Comparison of ENCODE assay signal across 19 cellular contexts in genomic region chr2:10243926-10244270, GRCh38. TPM values are rescaled to one million over a fixed set of nuclear protein-coding genes. Genes with fewer than 3 reads are reported as not detected.
DNase-seq lines count a peak whose midpoint lies in the region; ATAC-seq and TF ChIP-seq lines count a peak whose summit lies in the region.
"Had no signal": no experiment of that assay in that cellular context is flagged by ENCODE, and none has a peak within 500 bp of the region (broad histone marks: within the 10 kb centered on the region; RNA-seq: fewer than 3 reads in every experiment).

No MANE protein-coding gene starts in this region.

- no peak overlapping the region for H3K4me3 Mint-ChIP-seq in Caco-2 (ENCODE audit: unreplicated experiment)
- no peak overlapping the region for H3K4me3 Mint-ChIP-seq in central memory CD8-positive, alpha-beta T cell
- H3K4me3 Mint-ChIP-seq in stimulated activated naive CD8-positive, alpha-beta T cell treated with anti-CD3 and anti-CD28 coated beads, Interleukin-15, amount 100 ng/mL, for 72 hours: no peak overlapping the region
- H3K4me3 Mint-ChIP-seq: CD4-positive, alpha-beta T cell had no signal

- H3K4me3 ChIP-seq in Caco-2 (ENCODE audit: low read depth, low read length): no peak overlapping the region
- H3K4me3 ChIP-seq: BLaER1, SJSA1 had no signal

- no peaks in the 10 kb centered on the region for H3K27me3 ChIP-seq in Caco-2 (replicated peaks; ENCODE audit: control insufficient read depth, insufficient read depth, low read length)
- H3K27me3 ChIP-seq: BLaER1 had no signal

- BruUV-seq in Caco-2 (replicated peaks; lab: Mats Ljungman, UMichigan): no TSS peak

- no peaks in the 10 kb centered on the region for H3K36me3 ChIP-seq in Caco-2 (ENCODE audit: control insufficient read depth, insufficient read depth, low read length)
- H3K36me3 ChIP-seq: BLaER1, SJSA1 had no signal

- intact Hi-C loops in Right ventricle myocardium superior (cut with DNase I) (no loop called here), cardiac septum (cut with DNase I) (no loop called here), Caco-2 (cut with micrococcal nuclease; ENCODE audit: unreplicated experiment) (no loop called here), sciatic nerve (cut with DNase I) (no loop called here)

- H3K4me1 Mint-ChIP-seq in Caco-2 (ENCODE audit: low read depth, unreplicated experiment): no peaks in the 10 kb centered on the region
- H3K4me1 Mint-ChIP-seq in central memory CD8-positive, alpha-beta T cell: no peaks in the 10 kb centered on the region
- H3K4me1 Mint-ChIP-seq in stimulated activated naive CD8-positive, alpha-beta T cell treated with anti-CD3 and anti-CD28 coated beads, Interleukin-15, amount 100 ng/mL, for 72 hours: no peaks in the 10 kb centered on the region

- DNase-seq in Right ventricle myocardium superior: peak; percentile 13
- DNase-seq in cardiac septum (ENCODE audit: low spot score): no peak
- no peak for DNase-seq in Caco-2
- no peak for DNase-seq in central memory CD8-positive, alpha-beta T cell (ENCODE audit: low spot score in 2 of 2)
- peak; percentile 34 for DNase-seq in sciatic nerve (ENCODE audit: low spot score)
- DNase-seq in NCI-H146 treated with DMSO at 0.1 percent for 48 hours (lab: John Stamatoyannopoulos, UW; ENCODE audit: unreplicated experiment): no peak
- DNase-seq in stimulated activated naive CD8-positive, alpha-beta T cell treated with anti-CD3 and anti-CD28 coated beads, Interleukin-15, amount 100 ng/mL, for 72 hours: no peak
- DNase-seq: CD4-positive, alpha-beta T cell; DMS53; Karpas-422; NCI-H1092 treated with DMSO at 0.1 percent for 48 hours; NCI-H146; NCI-H2029; NCI-H446; NCI-H524 treated with DMSO at 0.1 percent for 48 hours; NCI-H774 had no signal

- H3K9me3 Mint-ChIP-seq in Caco-2 (ENCODE audit: unreplicated experiment): no peaks in the 10 kb centered on the region
- no peaks in the 10 kb centered on the region for H3K9me3 Mint-ChIP-seq in central memory CD8-positive, alpha-beta T cell
- no peaks in the 10 kb centered on the region for H3K9me3 Mint-ChIP-seq in stimulated activated naive CD8-positive, alpha-beta T cell treated with anti-CD3 and anti-CD28 coated beads, Interleukin-15, amount 100 ng/mL, for 72 hours

- H3K27ac Mint-ChIP-seq in Caco-2 (ENCODE audit: unreplicated experiment): peak overlapping the region; percentile 19
- H3K27ac Mint-ChIP-seq in central memory CD8-positive, alpha-beta T cell (ENCODE audit: low read depth): peak overlapping the region; percentile 58
- no peak overlapping the region for H3K27ac Mint-ChIP-seq in stimulated activated naive CD8-positive, alpha-beta T cell treated with anti-CD3 and anti-CD28 coated beads, Interleukin-15, amount 100 ng/mL, for 72 hours
- H3K27ac Mint-ChIP-seq: CD4-positive, alpha-beta T cell had no signal

- CTCF ChIA-PET in Caco-2 (lab: Charles Lee): no interaction called here

- H3K4me1 ChIP-seq in Caco-2: no peaks in the 10 kb centered on the region
- H3K4me1 ChIP-seq: BLaER1, SJSA1 had no signal

- no peak for TF ChIP-seq CTCF in Caco-2 (IDR thresholded peaks at IDR 0.05; ENCODE audit: insufficient read depth in 1 of 2, low read depth in 1 of 2, low read length in 1 of 2, severe bottlenecking in 1 of 2, unreplicated experiment in 1 of 2)

- no peaks in the 10 kb centered on the region for H3K36me3 Mint-ChIP-seq in Caco-2 (ENCODE audit: insufficient read depth, unreplicated experiment)
- H3K36me3 Mint-ChIP-seq in central memory CD8-positive, alpha-beta T cell (ENCODE audit: insufficient read depth): no peaks in the 10 kb centered on the region

- ATAC-seq in Right ventricle myocardium superior (ENCODE audit: poor library complexity) (no peak), sciatic nerve (no peak), HG03520 (IDR thresholded peaks at IDR 0.05; ENCODE audit: unreplicated experiment) (no peak)
- ATAC-seq in central memory CD8-positive, alpha-beta T cell (replicated peaks; ENCODE audit: extremely low read depth, poor library complexity, severe bottlenecking): no peak
- no peak for ATAC-seq in stimulated activated naive CD8-positive, alpha-beta T cell treated with anti-CD3 and anti-CD28 coated beads, Interleukin-15, amount 100 ng/mL, for 72 hours

- POLR2A ChIA-PET in Caco-2 (lab: Charles Lee): no interaction called here

- H3K27me3 Mint-ChIP-seq in Caco-2 (ENCODE audit: insufficient read depth, unreplicated experiment): no peaks in the 10 kb centered on the region
- no peaks in the 10 kb centered on the region for H3K27me3 Mint-ChIP-seq in central memory CD8-positive, alpha-beta T cell
- no peaks in the 10 kb centered on the region for H3K27me3 Mint-ChIP-seq in stimulated activated naive CD8-positive, alpha-beta T cell treated with anti-CD3 and anti-CD28 coated beads, Interleukin-15, amount 100 ng/mL, for 72 hours
- H3K27me3 Mint-ChIP-seq: CD4-positive, alpha-beta T cell had no signal

- H3K9me3 ChIP-seq in Caco-2: peaks cover 5% of the 10 kb centered on the region; the same call in 1 of the 2 replicates
- H3K9me3 ChIP-seq: BLaER1 had no signal

RNA-seq across cellular contexts. Expression of gene HPCAL1, which starts 58.8 kb away (rescaled TPM):
- total RNA-seq in Right ventricle myocardium superior (34.3 TPM), cardiac septum (21.6 TPM), Caco-2 (2022) (26.3 and 26.9 TPM in 2 replicates), sciatic nerve (31.7 TPM)

Comparison
In these comparisons a context has a peak if more than half of its experiments do, and no peak if none do; other contexts are left out.
1. DNase-seq: peak in Right ventricle myocardium superior (single experiment) and sciatic nerve (single experiment); none in cardiac septum (single experiment), Caco-2 (0 of 2), central memory CD8-positive, alpha-beta T cell (0 of 2), NCI-H146 treated with DMSO at 0.1 percent for 48 hours (single experiment) and stimulated activated naive CD8-positive, alpha-beta T cell treated with anti-CD3 and anti-CD28 coated beads, Interleukin-15, amount 100 ng/mL, for 72 hours (0 of 2).
2. H3K27ac Mint-ChIP-seq: peak in Caco-2 (single experiment) and central memory CD8-positive, alpha-beta T cell (single experiment); none in stimulated activated naive CD8-positive, alpha-beta T cell treated with anti-CD3 and anti-CD28 coated beads, Interleukin-15, amount 100 ng/mL, for 72 hours (0 of 2).